1 cellular context compared by ENCODE assay signal in the genomic region with DNA sequence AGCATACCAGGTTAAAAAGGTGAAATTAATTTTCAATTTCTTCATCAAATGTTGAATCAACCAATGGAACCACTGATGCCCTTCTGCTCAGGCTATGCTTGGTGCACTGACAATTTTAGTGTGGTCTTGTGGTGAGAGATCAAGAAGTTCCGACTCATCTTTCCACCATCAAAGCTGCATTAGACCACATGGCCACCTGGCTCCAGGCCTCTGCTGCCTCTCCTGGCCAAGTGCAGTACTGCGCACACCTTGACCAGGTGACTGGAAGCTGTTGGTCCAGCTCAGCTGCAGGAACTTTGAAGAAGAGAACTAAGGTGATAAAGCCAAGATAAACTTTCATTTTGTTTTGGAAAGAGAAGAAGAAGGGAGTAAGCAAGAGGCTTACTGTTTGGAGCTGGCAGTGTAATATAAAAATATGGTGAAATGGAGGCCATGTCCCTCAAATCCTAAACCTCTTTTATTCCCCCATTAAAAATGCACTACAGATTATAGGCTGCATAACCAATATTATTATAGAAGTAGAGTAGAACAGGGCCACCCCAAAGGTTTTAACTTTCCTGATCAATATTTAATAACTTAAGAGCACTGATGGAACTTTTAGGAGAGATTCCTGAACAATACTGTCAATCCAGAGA.
A peak's percentile ranks its signal among the peaks of the same experiment; 100 is the strongest.
TF ChIP-seq lines count a peak whose summit lies in the region.

No MANE protein-coding gene starts in this region.

TF ChIP-seq in H1, 55 proteins besides CTCF, POLR2A, EP300 and RAD21 (continued from another document):
- TF ChIP-seq TBP (IDR thresholded peaks at IDR 0.05; ENCODE audit: low read depth, low read length): no peak
- peak; percentile 95 for TF ChIP-seq MAX (IDR thresholded peaks at IDR 0.05)
- TF ChIP-seq PHF8 (conservative IDR thresholded peaks at IDR 0.05; ENCODE audit: low read depth, low read length): no peak
- TF ChIP-seq JUND (IDR thresholded peaks at IDR 0.05; ENCODE audit: low read length): no peak
- no peak for TF ChIP-seq EGR1 (IDR thresholded peaks at IDR 0.05; ENCODE audit: borderline replicate concordance, low read depth, low read length)
- no peak for TF ChIP-seq BCL11A (IDR thresholded peaks at IDR 0.05; ENCODE audit: low read depth in 2 of 2, low read length in 2 of 2)
- TF ChIP-seq SIRT6 (IDR thresholded peaks at IDR 0.05; ENCODE audit: low read length): no peak
- no peak for TF ChIP-seq KDM4A (IDR thresholded peaks at IDR 0.05; ENCODE audit: low read depth, low read length, severe bottlenecking)
- TF ChIP-seq SP1 (IDR thresholded peaks at IDR 0.05; ENCODE audit: low read depth, low read length): no peak
- TF ChIP-seq RXRA (IDR thresholded peaks at IDR 0.05; ENCODE audit: insufficient read depth, low read depth, low read length): no peak
- TF ChIP-seq YY1 (IDR thresholded peaks at IDR 0.05; ENCODE audit: low read depth, low read length): 0 out of 2 replicates have a peak, but pooled peaks have one; percentile 43
- TF ChIP-seq SIX5 (IDR thresholded peaks at IDR 0.05; ENCODE audit: low read depth, low read length): no peak
- TF ChIP-seq BACH1 (IDR thresholded peaks at IDR 0.05; ENCODE audit: low read length): peak; percentile 59; the same call in 1 of the 2 replicates
- no peak for TF ChIP-seq TEAD4 (IDR thresholded peaks at IDR 0.05; ENCODE audit: low read depth, low read length)
- TF ChIP-seq SIN3A (conservative IDR thresholded peaks at IDR 0.05 in 1 of 2, IDR thresholded peaks at IDR 0.05 in 1 of 2; ENCODE audit: low read depth in 1 of 2, low read length in 2 of 2): no peak
- peak; percentile 77 for TF ChIP-seq E2F6 (IDR thresholded peaks at IDR 0.05)
- TF ChIP-seq CBX5 (IDR thresholded peaks at IDR 0.05; ENCODE audit: low read depth, low read length): no peak
